ENCODE assay signal across 18 cellular contexts in genomic region chr18:48740068-48740440, GRCh38.
"Had no signal": no experiment of that assay in that cellular context is flagged by ENCODE, and none has a peak within 500 bp of the region (broad histone marks: within the 10 kb centered on the region; RNA-seq: fewer than 3 reads in every experiment).

No MANE protein-coding gene starts in this region.

- H3K4me3 ChIP-seq: cardiac muscle cell, colonic mucosa, hepatocyte, lung, pancreas, SJSA1, suprapubic skin had no signal

- DNase-seq: activated CD4-positive, alpha-beta memory T cell treated with anti-CD3 and anti-CD28 coated beads for 36 hours; activated gamma-delta T cell treated with Interleukin-2 at 50 U/mL for 16 hours; activated naive CD8-positive, alpha-beta T cell treated with anti-CD3 and anti-CD28 coated beads for 36 hours; activated T-cell treated with anti-CD3 and anti-CD28 coated beads, Interleukin-2, amount 50 U/mL, for 4 hours; anterior cingulate cortex; colonic mucosa; effector CD8-positive, alpha-beta T cell; naive thymus-derived CD8-positive, alpha-beta T cell; pancreas; T-helper 9 cell had no signal

- H3K4me1 ChIP-seq: colonic mucosa, pancreas had no signal

- H3K9me3 ChIP-seq: colonic mucosa, pancreas, SJSA1, suprapubic skin had no signal

- H3K4me1 Mint-ChIP-seq: activated naive CD8-positive, alpha-beta T cell treated with anti-CD3 and anti-CD28 coated beads for 36 hours had no signal

- H3K36me3 Mint-ChIP-seq: activated CD4-positive, alpha-beta memory T cell treated with anti-CD3 and anti-CD28 coated beads for 36 hours; activated naive CD8-positive, alpha-beta T cell treated with anti-CD3 and anti-CD28 coated beads for 36 hours; naive thymus-derived CD8-positive, alpha-beta T cell; stimulated activated effector memory CD8-positive, alpha-beta T cell treated with anti-CD3 and anti-CD28 coated beads, Interleukin-12 subunit alpha, Interleukin-12 subunit beta, amount 100 ng/mL, for 72 hours had no signal

- H3K27ac Mint-ChIP-seq: activated CD4-positive, alpha-beta memory T cell treated with anti-CD3 and anti-CD28 coated beads for 36 hours; activated naive CD8-positive, alpha-beta T cell treated with anti-CD3 and anti-CD28 coated beads for 36 hours; stimulated activated effector memory CD8-positive, alpha-beta T cell treated with anti-CD3 and anti-CD28 coated beads, Interleukin-12 subunit alpha, Interleukin-12 subunit beta, amount 100 ng/mL, for 72 hours had no signal

- H3K9me3 Mint-ChIP-seq: activated CD4-positive, alpha-beta memory T cell treated with anti-CD3 and anti-CD28 coated beads for 36 hours; activated naive CD8-positive, alpha-beta T cell treated with anti-CD3 and anti-CD28 coated beads for 36 hours; activated T-cell treated with anti-CD3 and anti-CD28 coated beads, Interleukin-2, amount 50 U/mL, for 4 hours; naive thymus-derived CD8-positive, alpha-beta T cell; stimulated activated effector memory CD8-positive, alpha-beta T cell treated with anti-CD3 and anti-CD28 coated beads, Interleukin-12 subunit alpha, Interleukin-12 subunit beta, amount 100 ng/mL, for 72 hours had no signal

- H3K27me3 Mint-ChIP-seq: activated CD4-positive, alpha-beta memory T cell treated with anti-CD3 and anti-CD28 coated beads for 36 hours; activated naive CD8-positive, alpha-beta T cell treated with anti-CD3 and anti-CD28 coated beads for 36 hours had no signal

- H3K36me3 ChIP-seq: cardiac muscle cell, colonic mucosa, pancreas, suprapubic skin had no signal

- H3K27ac ChIP-seq: cardiac muscle cell, colonic mucosa, epithelial cell of prostate, hepatocyte, pancreas, SJSA1, suprapubic skin, VCaP had no signal

- H3K4me3 Mint-ChIP-seq: activated CD4-positive, alpha-beta memory T cell treated with anti-CD3 and anti-CD28 coated beads for 36 hours; activated naive CD8-positive, alpha-beta T cell treated with anti-CD3 and anti-CD28 coated beads for 36 hours; activated T-cell treated with anti-CD3 and anti-CD28 coated beads, Interleukin-2, amount 50 U/mL, for 4 hours; naive thymus-derived CD8-positive, alpha-beta T cell; stimulated activated effector memory CD8-positive, alpha-beta T cell treated with anti-CD3 and anti-CD28 coated beads, Interleukin-12 subunit alpha, Interleukin-12 subunit beta, amount 100 ng/mL, for 72 hours had no signal

- ATAC-seq: activated T-cell treated with anti-CD3 and anti-CD28 coated beads, Interleukin-2, amount 50 U/mL, for 4 hours; naive thymus-derived CD8-positive, alpha-beta T cell; pancreas; stimulated activated effector memory CD8-positive, alpha-beta T cell treated with anti-CD3 and anti-CD28 coated beads, Interleukin-12 subunit alpha, Interleukin-12 subunit beta, amount 100 ng/mL, for 72 hours had no signal
